Comparison of ENCODE assay signal across 12 cellular contexts in the genomic region with DNA sequence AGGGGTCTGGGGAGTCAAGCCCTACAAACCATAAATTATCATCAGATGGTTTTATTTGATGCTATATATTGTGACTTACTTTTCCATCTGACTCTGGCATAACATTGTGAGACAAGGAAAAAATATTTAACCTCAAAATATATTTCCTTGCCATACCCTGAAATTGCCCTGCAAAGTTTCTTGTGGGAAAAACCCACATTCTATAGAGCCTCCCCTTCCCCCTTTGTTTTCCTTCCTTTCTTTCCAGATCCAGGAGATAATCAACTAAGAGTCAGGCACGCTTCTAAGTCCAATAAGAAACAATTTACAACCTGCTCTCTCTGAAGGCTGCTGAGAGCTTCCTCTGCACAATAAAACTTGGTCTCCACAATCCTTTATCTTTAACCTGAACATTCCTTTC. TPM values are rescaled to one million over a fixed set of nuclear protein-coding genes. Genes with fewer than 3 reads are reported as not detected.
DNase-seq lines count a peak whose midpoint lies in the region; FAIRE-seq and TF ChIP-seq lines count a peak whose summit lies in the region.
"Had no signal": no experiment of that assay in that cellular context is flagged by ENCODE, and none has a peak within 500 bp of the region (broad histone marks: within the 10 kb centered on the region; RNA-seq: fewer than 3 reads in every experiment).

No MANE protein-coding gene starts in this region.

- H3K9me3 Mint-ChIP-seq in Caco-2 (ENCODE audit: unreplicated experiment): no peaks in the 10 kb centered on the region
- H3K9me3 Mint-ChIP-seq: CD8-positive, alpha-beta T cell had no signal

- dilution Hi-C loops in endothelial cell of umbilical vein (cut with MboI; ENCODE audit: extremely low pct_ligation_motif_present, low sequenced_read_pairs): no loop called here

- TF ChIP-seq CTCF in Caco-2 (IDR thresholded peaks at IDR 0.05; ENCODE audit: insufficient read depth in 1 of 2, low read depth in 1 of 2, low read length in 1 of 2, severe bottlenecking in 1 of 2, unreplicated experiment in 1 of 2) (no peak), endothelial cell of umbilical vein (IDR thresholded peaks at IDR 0.05; ENCODE audit: extremely low read depth in 1 of 2, insufficient read depth in 1 of 2, low read depth in 1 of 2, low read length in 2 of 2) (no peak)

- no peak for TF ChIP-seq POLR2A in endothelial cell of umbilical vein (IDR thresholded peaks at IDR 0.05; ENCODE audit: low read depth, low read length)

- H3K27me3 ChIP-seq in Caco-2 (replicated peaks; ENCODE audit: control insufficient read depth, insufficient read depth, low read length) (no peaks in the 10 kb centered on the region), GM23248 (replicated peaks; ENCODE audit: insufficient read depth) (no peaks in the 10 kb centered on the region), endothelial cell of umbilical vein (ENCODE audit: control insufficient read depth in 2 of 2, insufficient read depth in 2 of 2, low read length in 2 of 2) (no peaks in the 10 kb centered on the region), trophoblast cell (ENCODE audit: insufficient read depth, low read length) (no peaks in the 10 kb centered on the region)

- H2BK12ac ChIP-seq in trophoblast cell (ENCODE audit: low read length): no peak overlapping the region

- FAIRE-seq in endothelial cell of umbilical vein (lab: Jason Lieb, UNC) (no peak), frontal cortex (lab: Jason Lieb, UNC) (no peak)

- H4K12ac ChIP-seq in trophoblast cell (ENCODE audit: low read depth, low read length): no peak overlapping the region

- peak overlapping the region; percentile 79 for H3K27ac Mint-ChIP-seq in Caco-2 (ENCODE audit: unreplicated experiment)
- H3K27ac Mint-ChIP-seq: CD14-positive monocyte; CD8-positive, alpha-beta T cell had no signal

- 76 to 78% methylated on average over 1 of the region's 1 CpG for WGBS in GM23248 (ENCODE audit: low coverage in 1 of 2, low lambda C conversion rate in 2 of 2, missing lambda C conversion rate in 2 of 2), 2 experiments
- no CpG with 5 or more reads among the region's 1 CpG for WGBS in trophoblast cell (ENCODE audit: extremely low coverage, insufficient coverage, insufficient read length)

- in situ Hi-C loops in GM23248 (cut with MboI): no loop called here

- no peaks in the 10 kb centered on the region for H3K9me3 ChIP-seq in Caco-2
- H3K9me3 ChIP-seq in GM23248 (ENCODE audit: low read depth): no peaks in the 10 kb centered on the region
- no peaks in the 10 kb centered on the region for H3K9me3 ChIP-seq in endothelial cell of umbilical vein (replicated peaks; ENCODE audit: control insufficient read depth, insufficient read depth, low read length)
- H3K9me3 ChIP-seq in trophoblast cell (ENCODE audit: insufficient read depth, low read depth, low read length): no peaks in the 10 kb centered on the region

- H3K4me1 ChIP-seq in Caco-2 (peaks cover 55% of the 10 kb centered on the region), GM23248 (ENCODE audit: insufficient read depth) (peaks cover 17% of the 10 kb centered on the region), endothelial cell of umbilical vein (ENCODE audit: control insufficient read depth, extremely low read depth, insufficient read depth, low read length) (peaks cover 3% of the 10 kb centered on the region), trophoblast cell (ENCODE audit: control insufficient read depth in 1 of 2, insufficient read depth in 2 of 2, low read length in 2 of 2) (peaks cover 12 to 16% of the 10 kb centered on the region in 2 experiments)

- H3K36me3 Mint-ChIP-seq in Caco-2 (ENCODE audit: insufficient read depth, unreplicated experiment): peaks cover 4% of the 10 kb centered on the region
- H3K36me3 Mint-ChIP-seq: CD14-positive monocyte; CD8-positive, alpha-beta T cell had no signal

- H4K8ac ChIP-seq in trophoblast cell (ENCODE audit: low read depth, low read length): no peak overlapping the region

- CTCF ChIA-PET in Caco-2 (lab: Charles Lee): interaction anchor here (2.6 kb wide), 1 partner anchor 17 kb away, joined by 8 read pairs; a partner anchor contains a TSS
- CTCF ChIA-PET in endothelial cell of umbilical vein (lab: Charles Lee): interaction anchor here (1.0 to 1.7 kb wide), 4 partner anchors 15 to 148 kb away, joined by 3 to 5 read pairs (median 3); a partner anchor contains a TSS

- intact Hi-C loops in Caco-2 (cut with micrococcal nuclease; ENCODE audit: unreplicated experiment) (no loop called here), endothelial cell of umbilical vein (cut with micrococcal nuclease) (no loop called here)

- no peak overlapping the region for H3K4ac ChIP-seq in trophoblast cell (ENCODE audit: low read depth, low read length)

- DNase-seq in Caco-2: no peak
- DNase-seq in GM23248: no peak
- DNase-seq in endothelial cell of umbilical vein (ENCODE audit: low read depth, low spot score): peak; percentile 81
- no peak for DNase-seq in trophoblast cell
- DNase-seq in NCI-H524 treated with DMSO at 0.1 percent for 48 hours (lab: John Stamatoyannopoulos, UW): no peak
- DNase-seq in COR-L47 (lab: John Stamatoyannopoulos, UW): no peak
- DNase-seq in frontal cortex (ENCODE audit: low spot score in 2 of 2): no peak
- DNase-seq: CD8-positive, alpha-beta T cell; DMS53; HCEC 1CT had no signal

- no peaks in the 10 kb centered on the region for H3K9me2 ChIP-seq in GM23248 (ENCODE audit: insufficient read depth)

- H2BK5ac ChIP-seq in trophoblast cell (ENCODE audit: low read depth, low read length, poor library complexity): no peak overlapping the region

- no peak overlapping the region for H3K14ac ChIP-seq in trophoblast cell (ENCODE audit: low read length)

- H3K79me1 ChIP-seq in trophoblast cell (ENCODE audit: low read length): peaks cover 6% of the 10 kb centered on the region

- peak overlapping the region; percentile 42 for H3K4me3 Mint-ChIP-seq in Caco-2 (ENCODE audit: unreplicated experiment)
- H3K4me3 Mint-ChIP-seq: CD14-positive monocyte; CD8-positive, alpha-beta T cell had no signal

- H3K9ac ChIP-seq in GM23248: no peak overlapping the region
- no peak overlapping the region for H3K9ac ChIP-seq in endothelial cell of umbilical vein (replicated peaks; ENCODE audit: extremely low read depth, insufficient read depth, low read length)
- no peak overlapping the region for H3K9ac ChIP-seq in trophoblast cell (ENCODE audit: low read length)

- H3K27ac ChIP-seq in GM23248 (no peak overlapping the region), endothelial cell of umbilical vein (ENCODE audit: insufficient read depth, low read depth, low read length) (no peak overlapping the region), trophoblast cell (ENCODE audit: low read depth, low read length) (peak overlapping the region; percentile 10)
- H3K27ac ChIP-seq: HL-60 had no signal

- BruUV-seq in Caco-2 (replicated peaks; lab: Mats Ljungman, UMichigan) (no TSS peak), endothelial cell of umbilical vein (replicated peaks; lab: Mats Ljungman, UMichigan) (no TSS peak)

- H3K4me2 ChIP-seq in GM23248 (ENCODE audit: unreplicated experiment) (no peak overlapping the region), endothelial cell of umbilical vein (ENCODE audit: insufficient read depth, low read length) (no peak overlapping the region), trophoblast cell (ENCODE audit: low read length) (no peak overlapping the region)

- H3K4me3 ChIP-seq in Caco-2 (ENCODE audit: low read depth, low read length): no peak overlapping the region
- no peak overlapping the region for H3K4me3 ChIP-seq in GM23248
- H3K4me3 ChIP-seq in endothelial cell of umbilical vein (replicated peaks in 1 of 3; ENCODE audit: insufficient read depth in 1 of 3, low read depth in 1 of 3, low read length in 3 of 3): no peak overlapping the region
- no peak overlapping the region for H3K4me3 ChIP-seq in trophoblast cell (ENCODE audit: low read depth, low read length)

- H3F3A ChIP-seq in GM23248 (ENCODE audit: insufficient read depth): peaks cover 15% of the 10 kb centered on the region

- no peak overlapping the region for H3K23ac ChIP-seq in trophoblast cell (ENCODE audit: low read length)

- H3K79me2 ChIP-seq in GM23248 (ENCODE audit: insufficient read depth) (no peaks in the 10 kb centered on the region), endothelial cell of umbilical vein (ENCODE audit: control insufficient read depth, insufficient read depth, low read length) (no peaks in the 10 kb centered on the region), trophoblast cell (ENCODE audit: control insufficient read depth, insufficient read depth, low read length, poor library complexity) (no peaks in the 10 kb centered on the region)

- POLR2A ChIA-PET in Caco-2 (lab: Charles Lee) (no interaction called here), endothelial cell of umbilical vein (lab: Charles Lee) (no interaction called here)

- no peak overlapping the region for H2AK5ac ChIP-seq in trophoblast cell (ENCODE audit: low read length)

- H2AFZ ChIP-seq in GM23248: peak overlapping the region; percentile 35; the same call in 1 of the 2 replicates
- H2AFZ ChIP-seq in endothelial cell of umbilical vein (ENCODE audit: low read depth, low read length): no peak overlapping the region
- no peak overlapping the region for H2AFZ ChIP-seq in trophoblast cell (ENCODE audit: insufficient read depth, low read length, poor library complexity)

- peaks cover 36% of the 10 kb centered on the region for H3K4me1 Mint-ChIP-seq in Caco-2 (ENCODE audit: low read depth, unreplicated experiment)

- H3K9me1 ChIP-seq in endothelial cell of umbilical vein (replicated peaks; ENCODE audit: control insufficient read depth, extremely low read depth, insufficient read depth, low read length): no peaks in the 10 kb centered on the region

- no peaks in the 10 kb centered on the region for H3K27me3 Mint-ChIP-seq in Caco-2 (ENCODE audit: insufficient read depth, unreplicated experiment)

- H2BK120ac ChIP-seq in trophoblast cell (ENCODE audit: insufficient read depth, low read length, poor library complexity): no peak overlapping the region

- no peak overlapping the region for H3K18ac ChIP-seq in trophoblast cell (ENCODE audit: low read length)

- H4K20me1 ChIP-seq in GM23248 (ENCODE audit: insufficient read depth): no peaks in the 10 kb centered on the region
- H4K20me1 ChIP-seq in endothelial cell of umbilical vein (replicated peaks; ENCODE audit: control insufficient read depth, extremely low read depth, insufficient read depth, low read length): no peaks in the 10 kb centered on the region

- H3K36me3 ChIP-seq in Caco-2 (ENCODE audit: control insufficient read depth, insufficient read depth, low read length) (no peaks in the 10 kb centered on the region), GM23248 (ENCODE audit: low read depth) (no peaks in the 10 kb centered on the region), endothelial cell of umbilical vein (ENCODE audit: control insufficient read depth in 2 of 2, extremely low read depth in 1 of 2, insufficient read depth in 2 of 2, low read length in 2 of 2) (no peaks in the 10 kb centered on the region), trophoblast cell (ENCODE audit: control insufficient read depth in 1 of 2, insufficient read depth in 2 of 2, low read length in 2 of 2) (no peaks in the 10 kb centered on the region)

- no peak overlapping the region for H4K91ac ChIP-seq in trophoblast cell (ENCODE audit: low read depth, low read length)

RNA-seq across cellular contexts. Expression of a gene that starts 17.5 kb away (rescaled TPM):
- 20.2 and 24.6 TPM in 2 replicates for total RNA-seq in Caco-2 (2022)
- total RNA-seq in GM23248 (2014; rRNA removed; shearing (Covaris generic)): 20.5 and 21.8 TPM in 2 replicates
- polyA plus RNA-seq in GM23248 (2016; fragmentation: Nextera tagmentation; extraction: Ambion mirVana): 7.0 TPM in 2 replicates
- total RNA-seq in endothelial cell of umbilical vein: 8.4 and 9.7 TPM in 2 replicates
- polyA plus RNA-seq in endothelial cell of umbilical vein: 1.1 and 1.8 TPM in 2 replicates
- polyA plus RNA-seq in endothelial cell of umbilical vein (2011; cell fraction: cytosol; rRNA removed): 1.9 and 2.1 TPM in 2 replicates
- 0.66 and 1.0 TPM in 2 replicates for polyA plus RNA-seq in endothelial cell of umbilical vein (2011; cell fraction: nucleus; rRNA removed)
- polyA plus RNA-seq in endothelial cell of umbilical vein (2012): 9.3 TPM in 2 replicates
- polyA minus RNA-seq in endothelial cell of umbilical vein: 1.2 and 1.9 TPM in 2 replicates
- 5.6 TPM for polyA minus RNA-seq in endothelial cell of umbilical vein (2011; cell fraction: cytosol; rRNA and poly(A)+ RNA removed)
- 1.7 TPM in 2 replicates for polyA minus RNA-seq in endothelial cell of umbilical vein (2011; cell fraction: nucleus; rRNA and poly(A)+ RNA removed)
- polyA plus RNA-seq in trophoblast cell (2013): 6.9 TPM in 2 replicates
- 90.5 TPM for total RNA-seq in frontal cortex

RNA-seq across cellular contexts. Expression of a gene that starts 47.3 kb away (rescaled TPM):
- total RNA-seq in Caco-2 (2022) (31.5 and 36.7 TPM in 2 replicates), endothelial cell of umbilical vein (10.7 and 11.3 TPM in 2 replicates), frontal cortex (23.2 TPM)
- 19.1 and 24.2 TPM in 2 replicates for total RNA-seq in GM23248 (2014; rRNA removed; shearing (Covaris generic))
- polyA plus RNA-seq in GM23248 (2016; fragmentation: Nextera tagmentation; extraction: Ambion mirVana) (16.0 and 21.0 TPM in 2 replicates), endothelial cell of umbilical vein (4.0 and 5.1 TPM in 2 replicates)
- 5.6 and 5.8 TPM in 2 replicates for polyA plus RNA-seq in endothelial cell of umbilical vein (2011; cell fraction: cytosol; rRNA removed)
- polyA plus RNA-seq in endothelial cell of umbilical vein (2011; cell fraction: nucleus; rRNA removed): 30.8 and 46.7 TPM in 2 replicates
- 7.0 and 7.9 TPM in 2 replicates for polyA plus RNA-seq in endothelial cell of umbilical vein (2012)
- 9.7 and 16.8 TPM in 2 replicates for polyA minus RNA-seq in endothelial cell of umbilical vein
- 9.0 TPM for polyA minus RNA-seq in endothelial cell of umbilical vein (2011; cell fraction: cytosol; rRNA and poly(A)+ RNA removed)
- polyA minus RNA-seq in endothelial cell of umbilical vein (2011; cell fraction: nucleus; rRNA and poly(A)+ RNA removed): 36.0 and 52.9 TPM in 2 replicates
- polyA plus RNA-seq in trophoblast cell (2013): 10.4 and 10.5 TPM in 2 replicates
